1 cellular context compared by ENCODE assay signal in the genomic region with DNA sequence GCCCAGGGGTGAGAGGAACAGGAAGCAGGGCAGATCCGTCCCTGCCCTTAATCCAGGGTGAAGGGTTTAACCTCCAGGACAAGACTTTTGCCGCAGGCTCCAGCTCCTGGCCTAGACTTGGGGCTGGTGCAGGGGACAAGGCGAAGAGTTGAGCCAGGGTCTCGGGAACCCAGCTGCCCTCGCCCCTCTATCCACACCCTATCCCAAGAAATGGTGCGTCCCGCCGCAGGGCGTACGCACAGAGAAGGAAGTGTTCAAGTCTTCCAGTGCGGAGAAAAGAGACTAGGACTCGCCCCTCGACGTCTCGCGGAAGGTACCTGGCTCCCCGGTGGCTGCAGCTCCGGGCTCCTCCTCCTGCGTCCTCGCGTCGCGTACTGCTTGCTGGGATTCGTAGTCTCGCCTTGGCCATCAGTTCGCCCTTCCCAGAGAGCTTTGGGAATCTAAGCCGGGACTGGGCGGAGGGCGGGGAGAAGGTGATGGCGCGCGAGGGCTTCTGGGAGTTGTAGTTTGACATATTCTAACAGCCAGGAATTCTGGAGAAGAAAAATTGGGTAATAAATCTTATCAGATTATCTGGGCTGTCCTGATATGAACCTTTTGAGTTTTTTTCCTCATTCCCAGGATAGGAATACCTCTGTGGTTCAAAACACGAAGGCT.
TF ChIP-seq lines count a peak whose summit lies in the region.

A gene with protein sequence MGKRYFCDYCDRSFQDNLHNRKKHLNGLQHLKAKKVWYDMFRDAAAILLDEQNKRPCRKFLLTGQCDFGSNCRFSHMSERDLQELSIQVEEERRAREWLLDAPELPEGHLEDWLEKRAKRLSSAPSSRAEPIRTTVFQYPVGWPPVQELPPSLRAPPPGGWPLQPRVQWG (minus strand): TSS at position 376 of the 657 bp plus-strand sequence. CDS start 18,463 bp downstream, outside the sequence.

TF ChIP-seq in HepG2, 621 proteins besides CTCF, POLR2A, EP300 and RAD21 (continued from another document and continues in another):
- TF ChIP-seq, protein P1, sequence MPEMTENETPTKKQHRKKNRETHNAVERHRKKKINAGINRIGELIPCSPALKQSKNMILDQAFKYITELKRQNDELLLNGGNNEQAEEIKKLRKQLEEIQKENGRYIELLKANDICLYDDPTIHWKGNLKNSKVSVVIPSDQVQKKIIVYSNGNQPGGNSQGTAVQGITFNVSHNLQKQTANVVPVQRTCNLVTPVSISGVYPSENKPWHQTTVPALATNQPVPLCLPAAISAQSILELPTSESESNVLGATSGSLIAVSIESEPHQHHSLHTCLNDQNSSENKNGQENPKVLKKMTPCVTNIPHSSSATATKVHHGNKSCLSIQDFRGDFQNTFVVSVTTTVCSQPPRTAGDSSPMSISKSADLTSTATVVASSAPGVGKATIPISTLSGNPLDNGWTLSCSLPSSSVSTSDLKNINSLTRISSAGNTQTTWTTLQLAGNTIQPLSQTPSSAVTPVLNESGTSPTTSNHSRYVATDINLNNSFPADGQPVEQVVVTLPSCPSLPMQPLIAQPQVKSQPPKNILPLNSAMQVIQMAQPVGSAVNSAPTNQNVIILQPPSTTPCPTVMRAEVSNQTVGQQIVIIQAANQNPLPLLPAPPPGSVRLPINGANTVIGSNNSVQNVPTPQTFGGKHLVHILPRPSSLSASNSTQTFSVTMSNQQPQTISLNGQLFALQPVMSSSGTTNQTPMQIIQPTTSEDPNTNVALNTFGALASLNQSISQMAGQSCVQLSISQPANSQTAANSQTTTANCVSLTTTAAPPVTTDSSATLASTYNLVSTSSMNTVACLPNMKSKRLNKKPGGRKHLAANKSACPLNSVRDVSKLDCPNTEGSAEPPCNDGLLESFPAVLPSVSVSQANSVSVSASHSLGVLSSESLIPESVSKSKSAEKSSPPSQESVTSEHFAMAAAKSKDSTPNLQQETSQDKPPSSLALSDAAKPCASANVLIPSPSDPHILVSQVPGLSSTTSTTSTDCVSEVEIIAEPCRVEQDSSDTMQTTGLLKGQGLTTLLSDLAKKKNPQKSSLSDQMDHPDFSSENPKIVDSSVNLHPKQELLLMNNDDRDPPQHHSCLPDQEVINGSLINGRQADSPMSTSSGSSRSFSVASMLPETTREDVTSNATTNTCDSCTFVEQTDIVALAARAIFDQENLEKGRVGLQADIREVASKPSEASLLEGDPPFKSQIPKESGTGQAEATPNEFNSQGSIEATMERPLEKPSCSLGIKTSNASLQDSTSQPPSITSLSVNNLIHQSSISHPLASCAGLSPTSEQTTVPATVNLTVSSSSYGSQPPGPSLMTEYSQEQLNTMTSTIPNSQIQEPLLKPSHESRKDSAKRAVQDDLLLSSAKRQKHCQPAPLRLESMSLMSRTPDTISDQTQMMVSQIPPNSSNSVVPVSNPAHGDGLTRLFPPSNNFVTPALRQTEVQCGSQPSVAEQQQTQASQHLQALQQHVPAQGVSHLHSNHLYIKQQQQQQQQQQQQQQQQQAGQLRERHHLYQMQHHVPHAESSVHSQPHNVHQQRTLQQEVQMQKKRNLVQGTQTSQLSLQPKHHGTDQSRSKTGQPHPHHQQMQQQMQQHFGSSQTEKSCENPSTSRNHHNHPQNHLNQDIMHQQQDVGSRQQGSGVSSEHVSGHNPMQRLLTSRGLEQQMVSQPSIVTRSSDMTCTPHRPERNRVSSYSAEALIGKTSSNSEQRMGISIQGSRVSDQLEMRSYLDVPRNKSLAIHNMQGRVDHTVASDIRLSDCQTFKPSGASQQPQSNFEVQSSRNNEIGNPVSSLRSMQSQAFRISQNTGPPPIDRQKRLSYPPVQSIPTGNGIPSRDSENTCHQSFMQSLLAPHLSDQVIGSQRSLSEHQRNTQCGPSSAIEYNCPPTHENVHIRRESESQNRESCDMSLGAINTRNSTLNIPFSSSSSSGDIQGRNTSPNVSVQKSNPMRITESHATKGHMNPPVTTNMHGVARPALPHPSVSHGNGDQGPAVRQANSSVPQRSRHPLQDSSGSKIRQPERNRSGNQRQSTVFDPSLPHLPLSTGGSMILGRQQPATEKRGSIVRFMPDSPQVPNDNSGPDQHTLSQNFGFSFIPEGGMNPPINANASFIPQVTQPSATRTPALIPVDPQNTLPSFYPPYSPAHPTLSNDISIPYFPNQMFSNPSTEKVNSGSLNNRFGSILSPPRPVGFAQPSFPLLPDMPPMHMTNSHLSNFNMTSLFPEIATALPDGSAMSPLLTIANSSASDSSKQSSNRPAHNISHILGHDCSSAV (CRISPR knock-in tag; IDR thresholded peaks at IDR 0.05; ENCODE audit: borderline replicate concordance): no peak
- no peak for TF ChIP-seq TOE1 (CRISPR knock-in tag; IDR thresholded peaks at IDR 0.05)
- 0 out of 2 replicates have a peak, but pooled peaks have one; percentile 78 for TF ChIP-seq KLF11 (CRISPR knock-in tag; IDR thresholded peaks at IDR 0.05)
- 0 out of 2 replicates have a peak, but pooled peaks have one; percentile 40 for TF ChIP-seq ZBTB20 (CRISPR knock-in tag; IDR thresholded peaks at IDR 0.05; ENCODE audit: borderline replicate concordance, low read depth)
- TF ChIP-seq, protein P2, sequence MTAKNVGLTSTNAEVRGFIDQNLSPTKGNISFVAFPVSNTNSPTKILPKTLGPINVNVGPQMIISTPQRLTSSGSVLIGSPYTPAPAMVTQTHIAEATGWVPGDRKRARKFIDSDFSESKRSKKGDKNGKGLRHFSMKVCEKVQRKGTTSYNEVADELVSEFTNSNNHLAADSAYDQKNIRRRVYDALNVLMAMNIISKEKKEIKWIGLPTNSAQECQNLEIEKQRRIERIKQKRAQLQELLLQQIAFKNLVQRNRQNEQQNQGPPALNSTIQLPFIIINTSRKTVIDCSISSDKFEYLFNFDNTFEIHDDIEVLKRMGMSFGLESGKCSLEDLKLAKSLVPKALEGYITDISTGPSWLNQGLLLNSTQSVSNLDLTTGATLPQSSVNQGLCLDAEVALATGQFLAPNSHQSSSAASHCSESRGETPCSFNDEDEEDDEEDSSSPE (CRISPR knock-in tag; IDR thresholded peaks at IDR 0.05): 0 out of 2 replicates have a peak, but pooled peaks have one; percentile 29
- no peak for TF ChIP-seq ZNF280B (CRISPR knock-in tag; IDR thresholded peaks at IDR 0.05; ENCODE audit: borderline replicate concordance)
- TF ChIP-seq CAMTA2 (CRISPR knock-in tag; IDR thresholded peaks at IDR 0.05; ENCODE audit: borderline replicate concordance): peak; percentile 93
- TF ChIP-seq, protein P3, sequence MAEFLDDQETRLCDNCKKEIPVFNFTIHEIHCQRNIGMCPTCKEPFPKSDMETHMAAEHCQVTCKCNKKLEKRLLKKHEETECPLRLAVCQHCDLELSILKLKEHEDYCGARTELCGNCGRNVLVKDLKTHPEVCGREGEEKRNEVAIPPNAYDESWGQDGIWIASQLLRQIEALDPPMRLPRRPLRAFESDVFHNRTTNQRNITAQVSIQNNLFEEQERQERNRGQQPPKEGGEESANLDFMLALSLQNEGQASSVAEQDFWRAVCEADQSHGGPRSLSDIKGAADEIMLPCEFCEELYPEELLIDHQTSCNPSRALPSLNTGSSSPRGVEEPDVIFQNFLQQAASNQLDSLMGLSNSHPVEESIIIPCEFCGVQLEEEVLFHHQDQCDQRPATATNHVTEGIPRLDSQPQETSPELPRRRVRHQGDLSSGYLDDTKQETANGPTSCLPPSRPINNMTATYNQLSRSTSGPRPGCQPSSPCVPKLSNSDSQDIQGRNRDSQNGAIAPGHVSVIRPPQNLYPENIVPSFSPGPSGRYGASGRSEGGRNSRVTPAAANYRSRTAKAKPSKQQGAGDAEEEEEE (CRISPR knock-in tag; IDR thresholded peaks at IDR 0.05; ENCODE audit: borderline replicate concordance): no peak
- TF ChIP-seq ZNF567 (CRISPR knock-in tag; IDR thresholded peaks at IDR 0.05; ENCODE audit: borderline replicate concordance): no peak
- no peak for TF ChIP-seq ZNF510 (CRISPR knock-in tag; IDR thresholded peaks at IDR 0.05; ENCODE audit: low read depth)
- peak; percentile 54; the same call in 1 of the 2 replicates for TF ChIP-seq ZNF44 (CRISPR knock-in tag; IDR thresholded peaks at IDR 0.05)
- TF ChIP-seq YEATS4 (CRISPR knock-in tag; IDR thresholded peaks at IDR 0.05; ENCODE audit: borderline replicate concordance): peak; percentile 41; the same call in 1 of the 2 replicates
- TF ChIP-seq PCBP2 (optimal IDR thresholded peaks at IDR 0.05; ENCODE audit: low read depth, low read length, poor library complexity, severe bottlenecking): no peak
- TF ChIP-seq, protein P4, sequence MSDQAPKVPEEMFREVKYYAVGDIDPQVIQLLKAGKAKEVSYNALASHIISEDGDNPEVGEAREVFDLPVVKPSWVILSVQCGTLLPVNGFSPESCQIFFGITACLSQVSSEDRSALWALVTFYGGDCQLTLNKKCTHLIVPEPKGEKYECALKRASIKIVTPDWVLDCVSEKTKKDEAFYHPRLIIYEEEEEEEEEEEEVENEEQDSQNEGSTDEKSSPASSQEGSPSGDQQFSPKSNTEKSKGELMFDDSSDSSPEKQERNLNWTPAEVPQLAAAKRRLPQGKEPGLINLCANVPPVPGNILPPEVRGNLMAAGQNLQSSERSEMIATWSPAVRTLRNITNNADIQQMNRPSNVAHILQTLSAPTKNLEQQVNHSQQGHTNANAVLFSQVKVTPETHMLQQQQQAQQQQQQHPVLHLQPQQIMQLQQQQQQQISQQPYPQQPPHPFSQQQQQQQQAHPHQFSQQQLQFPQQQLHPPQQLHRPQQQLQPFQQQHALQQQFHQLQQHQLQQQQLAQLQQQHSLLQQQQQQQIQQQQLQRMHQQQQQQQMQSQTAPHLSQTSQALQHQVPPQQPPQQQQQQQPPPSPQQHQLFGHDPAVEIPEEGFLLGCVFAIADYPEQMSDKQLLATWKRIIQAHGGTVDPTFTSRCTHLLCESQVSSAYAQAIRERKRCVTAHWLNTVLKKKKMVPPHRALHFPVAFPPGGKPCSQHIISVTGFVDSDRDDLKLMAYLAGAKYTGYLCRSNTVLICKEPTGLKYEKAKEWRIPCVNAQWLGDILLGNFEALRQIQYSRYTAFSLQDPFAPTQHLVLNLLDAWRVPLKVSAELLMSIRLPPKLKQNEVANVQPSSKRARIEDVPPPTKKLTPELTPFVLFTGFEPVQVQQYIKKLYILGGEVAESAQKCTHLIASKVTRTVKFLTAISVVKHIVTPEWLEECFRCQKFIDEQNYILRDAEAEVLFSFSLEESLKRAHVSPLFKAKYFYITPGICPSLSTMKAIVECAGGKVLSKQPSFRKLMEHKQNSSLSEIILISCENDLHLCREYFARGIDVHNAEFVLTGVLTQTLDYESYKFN (CRISPR knock-in tag; conservative IDR thresholded peaks at IDR 0.05): peak; percentile 15; the same call in 1 of the 2 replicates
- peak; percentile 48; the same call in 1 of the 2 replicates for TF ChIP-seq KMT2B (CRISPR knock-in tag; IDR thresholded peaks at IDR 0.05)
- TF ChIP-seq GATA4 (IDR thresholded peaks at IDR 0.05; ENCODE audit: borderline replicate concordance, low read depth): peak; percentile 55; the same call in 1 of the 2 replicates
- TF ChIP-seq DMTF1 (CRISPR knock-in tag; IDR thresholded peaks at IDR 0.05): no peak; the same call in 1 of the 2 replicates
- TF ChIP-seq ZNF710 (CRISPR knock-in tag; IDR thresholded peaks at IDR 0.05; ENCODE audit: borderline replicate concordance): 0 out of 2 replicates have a peak, but pooled peaks have one; percentile 65
- TF ChIP-seq ZBTB33 (CRISPR knock-in tag; IDR thresholded peaks at IDR 0.05): peak; percentile 35; the same call in 1 of the 2 replicates
- no peak for TF ChIP-seq THYN1 (CRISPR knock-in tag; IDR thresholded peaks at IDR 0.05; ENCODE audit: borderline replicate concordance, low read depth)
- TF ChIP-seq POLR2AphosphoS5 (IDR thresholded peaks at IDR 0.05; ENCODE audit: low read depth, low read length): peak; percentile 75
- TF ChIP-seq ZNF792 (CRISPR knock-in tag; IDR thresholded peaks at IDR 0.05): 0 out of 2 replicates have a peak, but pooled peaks have one; percentile 55
